ENCODE assay signal across 7 cellular contexts in genomic region chr9:116000748-116001329, GRCh38.
DNase-seq lines count a peak whose midpoint lies in the region; ATAC-seq and TF ChIP-seq lines count a peak whose summit lies in the region.

No MANE protein-coding gene starts in this region.

- H3K4me1 ChIP-seq in H9 (ENCODE audit: insufficient read depth, low read length) = no peaks in the 10 kb centered on the region

- no peak overlapping the region for H2AFZ ChIP-seq in H9 (ENCODE audit: low read length)

- no peaks in the 10 kb centered on the region for H3K9me3 Mint-ChIP-seq in H9

- no peak overlapping the region for H2BK12ac ChIP-seq in H9 (ENCODE audit: insufficient read length, low read depth, low read length)

- WGBS in H9 (ENCODE audit: extremely low coverage, insufficient read length, low lambda C conversion rate) = no CpG with 5 or more reads among the region's 4 CpGs

- H2AK5ac ChIP-seq in H9 (ENCODE audit: insufficient read length, low read length) = no peak overlapping the region

- no peak overlapping the region for H3K14ac ChIP-seq in H9 (ENCODE audit: insufficient read depth, low read length)

- no peak overlapping the region for H2BK120ac ChIP-seq in H9 (ENCODE audit: low read depth, low read length, poor library complexity, severe bottlenecking)

- H4K5ac ChIP-seq in H9 (ENCODE audit: insufficient read length, low read depth, low read length) = no peak overlapping the region

- no peak overlapping the region for H3K18ac ChIP-seq in H9 (ENCODE audit: insufficient read length, low read depth, low read length)

- H3K9ac ChIP-seq in H9 (ENCODE audit: extremely low read depth, insufficient read length, low read length) = no peak overlapping the region

- no peak overlapping the region for H3T11ph ChIP-seq in H9 (ENCODE audit: low read length)

- no peak overlapping the region for H3K4me2 ChIP-seq in H9 (ENCODE audit: insufficient read depth, insufficient read length, low read length)

- H3K4ac ChIP-seq in H9 (ENCODE audit: low read depth, low read length) = no peak overlapping the region

- no peaks in the 10 kb centered on the region for H3K23me2 ChIP-seq in H9 (ENCODE audit: insufficient read length, low read depth, low read length, poor library complexity, severe bottlenecking)

- no peaks in the 10 kb centered on the region for H3K4me1 Mint-ChIP-seq in H9

- H2BK15ac ChIP-seq in H9 (ENCODE audit: low read depth, low read length) = no peak overlapping the region

- no peaks in the 10 kb centered on the region for H3K79me2 ChIP-seq in H9 (ENCODE audit: insufficient read depth, low read length)

- TF ChIP-seq CTCF in GM12874 (IDR thresholded peaks at IDR 0.05; ENCODE audit: insufficient read depth, low read depth, low read length) (0 out of 2 replicates have a peak, but pooled peaks have one; percentile 34), H9 (conservative IDR thresholded peaks at IDR 0.05) (peak; percentile 75)

- no peak overlapping the region for H3K27ac Mint-ChIP-seq in H9

- H3K56ac ChIP-seq in H9 (ENCODE audit: insufficient read length, low read depth, low read length) = no peak overlapping the region

- H4K91ac ChIP-seq in H9 (ENCODE audit: insufficient read length, low read depth, low read length) = no peak overlapping the region

- H3K23ac ChIP-seq in H9 (ENCODE audit: insufficient read length, low read depth, low read length) = no peak overlapping the region

- H2BK20ac ChIP-seq in H9 (ENCODE audit: low read depth, low read length, poor library complexity, severe bottlenecking) = no peak overlapping the region

- peak; percentile 53 for DNase-seq in H9
- peak; percentile 66 for DNase-seq in RKO (ENCODE audit: low spot score)
- peak; percentile 54 for DNase-seq in islet precursor cell
- no peak for DNase-seq in hippocampal formation (lab: John Stamatoyannopoulos, UW)
- DNase-seq in 8988T = no peak

- H3K27me3 Mint-ChIP-seq in H9 (ENCODE audit: low read depth) = no peaks in the 10 kb centered on the region

- H3K27ac ChIP-seq in H9 (ENCODE audit: insufficient read length, low read depth, low read length) = no peak overlapping the region

- no peaks in the 10 kb centered on the region for H3K9me3 ChIP-seq in H9 (ENCODE audit: control insufficient read depth, low read depth, low read length)

- no peak overlapping the region for H4K8ac ChIP-seq in H9 (replicated peaks; ENCODE audit: insufficient read length, low read depth, low read length)

- H3K4me3 Mint-ChIP-seq in H9 = no peak overlapping the region

- no peaks in the 10 kb centered on the region for H3K79me1 ChIP-seq in H9 (ENCODE audit: insufficient read depth, low read depth, low read length, poor library complexity, severe bottlenecking)

- no peaks in the 10 kb centered on the region for H4K20me1 ChIP-seq in H9 (ENCODE audit: control insufficient read depth, insufficient read depth, insufficient read length)

- ATAC-seq in GM19324 (IDR thresholded peaks at IDR 0.05; ENCODE audit: low FRiP score, unreplicated experiment) = no peak

- no peaks in the 10 kb centered on the region for H3K27me3 ChIP-seq in H9 (ENCODE audit: insufficient read depth, low read length)

- H3K36me3 Mint-ChIP-seq in H9 (ENCODE audit: insufficient read depth in 1 of 3, low read depth in 3 of 3) = no peaks in the 10 kb centered on the region

- no peak overlapping the region for H2BK5ac ChIP-seq in H9 (ENCODE audit: insufficient read length, low read length)

Comparison
In these comparisons a context has a peak if more than half of its experiments do, and no peak if none do; other contexts are left out.
1. DNase-seq: peak in H9 (single experiment), RKO (single experiment) and islet precursor cell (single experiment); none in hippocampal formation (0 of 2) and 8988T (single experiment).